ENCODE assay signal across 1 cellular context in the genomic region with DNA sequence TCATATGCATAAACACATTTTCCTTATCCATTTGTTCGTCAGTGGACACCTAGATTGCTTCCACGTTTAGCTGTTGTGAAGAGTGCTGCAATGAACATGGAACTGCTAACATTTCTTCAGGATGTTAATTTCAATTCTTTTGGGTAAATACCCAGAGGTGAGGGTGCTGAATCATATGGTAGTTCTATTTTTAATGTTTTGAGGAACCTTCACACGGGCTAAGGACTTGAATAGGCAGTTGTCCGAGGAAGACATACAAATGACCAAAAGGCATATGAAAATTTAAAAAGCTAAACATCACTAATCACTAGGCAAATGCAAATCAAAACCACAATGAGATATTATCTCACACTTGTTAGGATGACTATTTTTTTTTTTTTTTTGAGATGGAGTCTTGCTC.
TF ChIP-seq lines count a peak whose summit lies in the region.

No MANE protein-coding gene starts in this region.

TF ChIP-seq in K562, 482 proteins besides CTCF, POLR2A, EP300 and RAD21:
- TF ChIP-seq NEUROD1 (IDR thresholded peaks at IDR 0.05; ENCODE audit: borderline replicate concordance, low read depth, low read length, partially characterized antibody) (no peak), POLR2H (tag; IDR thresholded peaks at IDR 0.05; ENCODE audit: low read depth) (peak; percentile 28; the same call in 1 of the 2 replicates), SOX6 (IDR thresholded peaks at IDR 0.05) (0 out of 2 replicates have a peak, but pooled peaks have one; percentile 14), NCOA1 (IDR thresholded peaks at IDR 0.05; ENCODE audit: low read depth) (no peak)
TF ChIP-seq in K562: peak in this region for 2.
